Comparison of ENCODE assay signal across 30 cellular contexts in the genomic region with DNA sequence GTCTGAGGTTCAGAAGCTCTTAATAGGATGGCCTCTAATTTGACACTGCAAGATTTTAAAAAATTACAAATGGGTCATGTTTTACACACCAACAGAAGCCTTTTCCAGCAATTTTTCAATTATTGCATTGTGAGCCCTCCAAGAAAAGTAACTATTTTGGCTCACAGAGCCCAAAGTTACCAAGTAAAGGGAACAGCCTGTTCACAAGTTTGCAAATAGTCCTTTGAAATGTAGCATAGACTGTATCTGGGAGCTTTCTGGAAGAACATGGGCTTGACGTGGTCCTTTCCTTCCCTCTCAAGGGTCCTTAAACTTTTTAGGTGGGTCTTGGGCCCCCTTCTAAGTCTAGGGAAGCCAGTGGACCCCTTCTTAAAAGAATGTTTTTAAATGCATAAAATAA. TPM values are rescaled to one million over a fixed set of nuclear protein-coding genes. Genes with fewer than 3 reads are reported as not detected.
"Had no signal": no experiment of that assay in that cellular context is flagged by ENCODE, and none has a peak within 500 bp of the region (broad histone marks: within the 10 kb centered on the region; RNA-seq: fewer than 3 reads in every experiment).

No MANE protein-coding gene starts in this region.

- H3K36me3 ChIP-seq: heart left ventricle, prostate gland, right lobe of liver, spleen, thyroid gland had no signal

- DNase-seq: central memory CD4-positive, alpha-beta T cell; cortex of kidney; effector memory CD4-positive, alpha-beta T cell; heart left ventricle; hippocampal formation; mucosa of descending colon; naive thymus-derived CD8-positive, alpha-beta T cell; spleen; stimulated activated CD4-positive, alpha-beta T cell treated with anti-CD3 and anti-CD28 coated beads, Interleukin-2, amount 100 ng/mL, for 24 hours; stimulated activated CD4-positive, alpha-beta T cell treated with anti-CD3 and anti-CD28 coated beads, Interleukin-4, amount 100 ng/mL, for 4 hours; stimulated activated naive B cell treated with anti-CD40 and anti-IgM and Interleukin-4, amounts not matched to agents 10 μg/mL and 1 μg/mL and 100 μg/mL, for 72 hours; stimulated activated naive CD8-positive, alpha-beta T cell treated with anti-CD3 and anti-CD28 coated beads, Interleukin-15, amount 100 ng/mL, for 72 hours; thyroid gland had no signal

- H3K9me3 ChIP-seq: heart left ventricle, mucosa of descending colon, prostate gland, right lobe of liver, spleen, thyroid gland had no signal

- H3K27me3 ChIP-seq: thyroid gland had no signal

- H3K4me3 ChIP-seq: mucosa of descending colon, prostate gland, right lobe of liver, spleen, thyroid gland had no signal

- H3K4me1 ChIP-seq: parathyroid adenoma, prostate gland had no signal

- FAIRE-seq: endometrium, frontal cortex had no signal

- ATAC-seq: esophagus mucosa; mucosa of descending colon; naive thymus-derived CD8-positive, alpha-beta T cell; right lobe of liver; stimulated activated naive B cell treated with anti-CD40 and anti-IgM and Interleukin-4, amounts not matched to agents 10 μg/mL and 1 μg/mL and 100 μg/mL, for 72 hours; stimulated activated naive CD8-positive, alpha-beta T cell treated with anti-CD3 and anti-CD28 coated beads, Interleukin-15, amount 100 ng/mL, for 72 hours had no signal

- H3K27ac ChIP-seq: parathyroid adenoma, prostate gland, right lobe of liver, spleen had no signal

RNA-seq across cellular contexts. Expression of a gene that starts 1.3 kb away (rescaled TPM):
- total RNA-seq: esophagus mucosa, glomerular endothelial cell, kidney epithelial cell, renal cortical epithelial cell, right lobe of liver had no signal

RNA-seq across cellular contexts. Expression of a gene that starts 23.5 kb away (rescaled TPM):
- total RNA-seq: esophagus mucosa; fibroblast of lung; frontal cortex; glomerular endothelial cell; heart left ventricle; kidney epithelial cell; lung microvascular endothelial cell; mesenteric fat pad; mucosa of descending colon; naive thymus-derived CD8-positive, alpha-beta T cell; omental fat pad; prostate gland; renal cortical epithelial cell; skeletal muscle tissue; spleen; subcutaneous adipose tissue; thyroid gland; urinary bladder had no signal

RNA-seq across cellular contexts. Expression of a gene that starts 49.4 kb away (rescaled TPM):
- total RNA-seq: esophagus mucosa; fibroblast of lung; frontal cortex; glomerular endothelial cell; heart left ventricle; kidney epithelial cell; liver; lung microvascular endothelial cell; mesenteric fat pad; mucosa of descending colon; naive thymus-derived CD8-positive, alpha-beta T cell; omental fat pad; prostate gland; renal cortical epithelial cell; right lobe of liver; skeletal muscle tissue; spleen; subcutaneous adipose tissue; thyroid gland; urinary bladder had no signal
